ENCODE assay signal across 25 cellular contexts in genomic region chr18:40371673-40372072, GRCh38.
A peak's percentile ranks its signal among the peaks of the same experiment; 100 is the strongest.
DNase-seq lines count a peak whose midpoint lies in the region; ATAC-seq and TF ChIP-seq lines count a peak whose summit lies in the region.
"Had no signal": no experiment of that assay in that cellular context is flagged by ENCODE, and none has a peak within 500 bp of the region (broad histone marks: within the 10 kb centered on the region; RNA-seq: fewer than 3 reads in every experiment).

No MANE protein-coding gene starts in this region.

- no peak for TF ChIP-seq CTCF in foreskin keratinocyte (conservative IDR thresholded peaks at IDR 0.05)

- no peaks in the 10 kb centered on the region for H3K27me3 Mint-ChIP-seq in activated CD4-positive, alpha-beta T cell treated with anti-CD3 and anti-CD28 coated beads, Interleukin-2, amount 10 ng/mL, durations not matched to agents 7 days and 5 days
- H3K27me3 Mint-ChIP-seq: CD8-positive, alpha-beta memory T cell; memory B cell; type B pancreatic cell had no signal

- no peaks in the 10 kb centered on the region for H3K4me1 Mint-ChIP-seq in activated CD4-positive, alpha-beta T cell treated with anti-CD3 and anti-CD28 coated beads, Interleukin-2, amount 10 ng/mL, durations not matched to agents 7 days and 5 days
- H3K4me1 Mint-ChIP-seq: CD8-positive, alpha-beta memory T cell; immature natural killer cell; memory B cell had no signal

- H3K4me1 ChIP-seq in ACC112 (ENCODE audit: control insufficient read depth, insufficient read depth, low read length, unreplicated experiment) = peaks cover 12% of the 10 kb centered on the region
- peaks cover 10% of the 10 kb centered on the region for H3K4me1 ChIP-seq in foreskin keratinocyte
- H3K4me1 ChIP-seq: A549, body of pancreas, prostate gland had no signal

- ATAC-seq in foreskin keratinocyte = peak; percentile 97
- ATAC-seq in HG03139 (IDR thresholded peaks at IDR 0.05; ENCODE audit: unreplicated experiment) = no peak
- ATAC-seq: A549; body of pancreas; stimulated activated naive CD8-positive, alpha-beta T cell treated with anti-CD3 and anti-CD28 coated beads, Interleukin-15, Interleukin-2, amounts not matched to agents 100 U/mL and 50 U/mL, for 24 hours had no signal

- DNase-seq in HPDE6-E6E7 (ENCODE audit: extremely low spot score) (peak; percentile 54), astrocyte of the hippocampus (ENCODE audit: low read depth, low spot score) (peak; percentile 42), foreskin keratinocyte (peak; percentile 87 to 93), NCI-H2171 (lab: John Stamatoyannopoulos, UW) (no peak), GOT3 (lab: John Stamatoyannopoulos, UW) (no peak)
- DNase-seq in activated CD4-positive, alpha-beta T cell treated with anti-CD3 and anti-CD28 coated beads, Interleukin-2, amount 10 ng/mL, durations not matched to agents 7 days and 5 days = no peak
- DNase-seq: activated CD4-positive, CD25-positive, alpha-beta regulatory T cell; activated effector memory CD4-positive, alpha-beta T cell treated with anti-CD3 and anti-CD28 coated beads, Interleukin-2, amount 50 U/mL, for 16 hours; body of pancreas; CD8-positive, alpha-beta memory T cell; immature natural killer cell; Kasumi-1; NCI-H146; NCI-H345; SHP77; stimulated activated CD4-positive, alpha-beta T cell treated with anti-CD3 and anti-CD28 coated beads, Interleukin-15, amount 100 ng/mL, for 24 hours; stimulated activated naive CD8-positive, alpha-beta T cell treated with anti-CD3 and anti-CD28 coated beads, Interleukin-15, Interleukin-2, amounts not matched to agents 100 U/mL and 50 U/mL, for 24 hours; T-helper 2 cell had no signal

- no peaks in the 10 kb centered on the region for H3K36me3 Mint-ChIP-seq in activated CD4-positive, alpha-beta T cell treated with anti-CD3 and anti-CD28 coated beads, Interleukin-2, amount 10 ng/mL, durations not matched to agents 7 days and 5 days (ENCODE audit: low read depth)
- H3K36me3 Mint-ChIP-seq: CD8-positive, alpha-beta memory T cell; immature natural killer cell; memory B cell; type B pancreatic cell had no signal

- H3K9me3 Mint-ChIP-seq in activated CD4-positive, alpha-beta T cell treated with anti-CD3 and anti-CD28 coated beads, Interleukin-2, amount 10 ng/mL, durations not matched to agents 7 days and 5 days = no peaks in the 10 kb centered on the region
- H3K9me3 Mint-ChIP-seq: nephron, type B pancreatic cell had no signal

- no peak overlapping the region for H3K27ac Mint-ChIP-seq in activated CD4-positive, alpha-beta T cell treated with anti-CD3 and anti-CD28 coated beads, Interleukin-2, amount 10 ng/mL, durations not matched to agents 7 days and 5 days
- H3K27ac Mint-ChIP-seq: CD8-positive, alpha-beta memory T cell; immature natural killer cell; memory B cell; nephron; type B pancreatic cell had no signal

- no peak overlapping the region for H3K4me3 ChIP-seq in ACC112 (ENCODE audit: low read depth, low read length)
- H3K4me3 ChIP-seq: A549, body of pancreas, prostate gland had no signal

- POLR2A ChIA-PET in activated CD4-positive, alpha-beta T cell treated with anti-CD3 and anti-CD28 coated beads, Interleukin-2, amount 10 ng/mL, durations not matched to agents 7 days and 5 days (lab: Charles Lee) = no interaction called here

- H3K27ac ChIP-seq in ACC112 (ENCODE audit: low read depth, low read length) = peak overlapping the region; percentile 31; the same call in 1 of the 2 replicates
- H3K27ac ChIP-seq in foreskin keratinocyte = no peak overlapping the region
- H3K27ac ChIP-seq: A549, body of pancreas, prostate gland had no signal

- H3K4me3 Mint-ChIP-seq in activated CD4-positive, alpha-beta T cell treated with anti-CD3 and anti-CD28 coated beads, Interleukin-2, amount 10 ng/mL, durations not matched to agents 7 days and 5 days = no peak overlapping the region
- H3K4me3 Mint-ChIP-seq: CD8-positive, alpha-beta memory T cell; immature natural killer cell; memory B cell; nephron; type B pancreatic cell had no signal

- H3K36me3 ChIP-seq in ACC112 (ENCODE audit: insufficient read depth, low read length) = no peaks in the 10 kb centered on the region
- H3K36me3 ChIP-seq: prostate gland had no signal

- no peak overlapping the region for H2AFZ ChIP-seq in ACC112 (ENCODE audit: low read length, unreplicated experiment)

- CTCF ChIA-PET in activated CD4-positive, alpha-beta T cell treated with anti-CD3 and anti-CD28 coated beads, Interleukin-2, amount 10 ng/mL, durations not matched to agents 7 days and 5 days (lab: Charles Lee) = no interaction called here

- H3K27me3 ChIP-seq in ACC112 (ENCODE audit: insufficient read depth, low read length) = no peaks in the 10 kb centered on the region
- H3K27me3 ChIP-seq in foreskin keratinocyte = no peaks in the 10 kb centered on the region
- H3K27me3 ChIP-seq: body of pancreas had no signal

- no peaks in the 10 kb centered on the region for H3K79me2 ChIP-seq in ACC112 (ENCODE audit: control insufficient read depth, insufficient read depth, low read length, unreplicated experiment)

Comparison
In these comparisons a context has a peak if more than half of its experiments do, and no peak if none do; other contexts are left out.
1. DNase-seq: peak in HPDE6-E6E7 (single experiment), astrocyte of the hippocampus (single experiment) and foreskin keratinocyte (2 of 2); none in NCI-H2171 (single experiment), activated CD4-positive, alpha-beta T cell treated with anti-CD3 and anti-CD28 coated beads, Interleukin-2, amount 10 ng/mL, durations not matched to agents 7 days and 5 days (single experiment) and GOT3 (single experiment).